ENCODE assay signal across 2 cellular contexts in the genomic region with DNA sequence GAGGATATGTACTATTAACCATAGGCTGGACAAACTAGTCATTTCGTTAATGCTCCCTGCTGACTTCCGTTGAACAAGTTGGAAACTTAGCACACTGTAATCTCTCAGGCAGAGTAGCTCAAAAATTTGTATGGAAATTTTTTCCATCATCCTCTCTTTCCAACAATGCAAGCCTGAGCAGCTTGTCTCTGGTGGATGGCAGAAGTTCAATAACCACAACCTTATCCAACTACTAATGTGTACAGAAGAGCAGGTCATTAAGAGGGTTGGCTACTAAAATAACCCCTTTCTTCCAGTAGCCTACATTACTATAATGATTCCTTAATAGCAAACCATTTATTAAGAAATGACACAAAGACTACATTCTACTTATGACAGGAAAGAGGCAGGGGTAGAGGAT.
TF ChIP-seq lines count a peak whose summit lies in the region.

No MANE protein-coding gene starts in this region.

TF ChIP-seq in liver, 16 proteins besides CTCF, POLR2A, EP300 and RAD21 (continued from another document):
- TF ChIP-seq ATF3 (IDR thresholded peaks at IDR 0.05): no peak

TF ChIP-seq in HepG2, 621 proteins besides CTCF, POLR2A, EP300 and RAD21 (continued from another document):
- TF ChIP-seq ZNF234 (CRISPR knock-in tag; conservative IDR thresholded peaks at IDR 0.05) (no peak), KDM6A (CRISPR knock-in tag; IDR thresholded peaks at IDR 0.05; ENCODE audit: low read depth) (no peak), ZNF598 (CRISPR knock-in tag; IDR thresholded peaks at IDR 0.05; ENCODE audit: borderline replicate concordance) (no peak), SRSF4 (IDR thresholded peaks at IDR 0.05; ENCODE audit: low read depth, low read length, poor library complexity, severe bottlenecking) (no peak), ZBTB7A (CRISPR knock-in tag; IDR thresholded peaks at IDR 0.05) (no peak), PLRG1 (conservative IDR thresholded peaks at IDR 0.05) (no peak), ZUFSP (CRISPR knock-in tag; IDR thresholded peaks at IDR 0.05; ENCODE audit: borderline replicate concordance) (no peak), KLF16 (CRISPR knock-in tag; IDR thresholded peaks at IDR 0.05) (no peak), PITX1 (CRISPR knock-in tag; IDR thresholded peaks at IDR 0.05) (no peak), SNAPC2 (CRISPR knock-in tag; IDR thresholded peaks at IDR 0.05) (no peak), PBX3 (CRISPR knock-in tag; IDR thresholded peaks at IDR 0.05; ENCODE audit: borderline replicate concordance) (no peak)
- TF ChIP-seq, protein P1, sequence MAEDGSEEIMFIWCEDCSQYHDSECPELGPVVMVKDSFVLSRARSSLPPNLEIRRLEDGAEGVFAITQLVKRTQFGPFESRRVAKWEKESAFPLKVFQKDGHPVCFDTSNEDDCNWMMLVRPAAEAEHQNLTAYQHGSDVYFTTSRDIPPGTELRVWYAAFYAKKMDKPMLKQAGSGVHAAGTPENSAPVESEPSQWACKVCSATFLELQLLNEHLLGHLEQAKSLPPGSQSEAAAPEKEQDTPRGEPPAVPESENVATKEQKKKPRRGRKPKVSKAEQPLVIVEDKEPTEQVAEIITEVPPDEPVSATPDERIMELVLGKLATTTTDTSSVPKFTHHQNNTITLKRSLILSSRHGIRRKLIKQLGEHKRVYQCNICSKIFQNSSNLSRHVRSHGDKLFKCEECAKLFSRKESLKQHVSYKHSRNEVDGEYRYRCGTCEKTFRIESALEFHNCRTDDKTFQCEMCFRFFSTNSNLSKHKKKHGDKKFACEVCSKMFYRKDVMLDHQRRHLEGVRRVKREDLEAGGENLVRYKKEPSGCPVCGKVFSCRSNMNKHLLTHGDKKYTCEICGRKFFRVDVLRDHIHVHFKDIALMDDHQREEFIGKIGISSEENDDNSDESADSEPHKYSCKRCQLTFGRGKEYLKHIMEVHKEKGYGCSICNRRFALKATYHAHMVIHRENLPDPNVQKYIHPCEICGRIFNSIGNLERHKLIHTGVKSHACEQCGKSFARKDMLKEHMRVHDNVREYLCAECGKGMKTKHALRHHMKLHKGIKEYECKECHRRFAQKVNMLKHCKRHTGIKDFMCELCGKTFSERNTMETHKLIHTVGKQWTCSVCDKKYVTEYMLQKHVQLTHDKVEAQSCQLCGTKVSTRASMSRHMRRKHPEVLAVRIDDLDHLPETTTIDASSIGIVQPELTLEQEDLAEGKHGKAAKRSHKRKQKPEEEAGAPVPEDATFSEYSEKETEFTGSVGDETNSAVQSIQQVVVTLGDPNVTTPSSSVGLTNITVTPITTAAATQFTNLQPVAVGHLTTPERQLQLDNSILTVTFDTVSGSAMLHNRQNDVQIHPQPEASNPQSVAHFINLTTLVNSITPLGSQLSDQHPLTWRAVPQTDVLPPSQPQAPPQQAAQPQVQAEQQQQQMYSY (CRISPR knock-in tag; IDR thresholded peaks at IDR 0.05): no peak
